5 cellular contexts compared by ENCODE assay signal in genomic region chr16:21635694-21636093, GRCh38. TPM values are rescaled to one million over a fixed set of nuclear protein-coding genes. Genes with fewer than 3 reads are reported as not detected.
"Had no signal": no experiment of that assay in that cellular context is flagged by ENCODE, and none has a peak within 500 bp of the region (broad histone marks: within the 10 kb centered on the region; RNA-seq: fewer than 3 reads in every experiment).

No MANE protein-coding gene starts in this region.

RNA-seq across cellular contexts. Expression of gene IGSF6, which starts 16.7 kb away (rescaled TPM):
- total RNA-seq: K562, M059J, SK-MEL-5 had no signal
- polyA plus RNA-seq: SK-N-SH had no signal

RNA-seq across cellular contexts. Expression of gene OTOA, which starts 28.1 kb away (rescaled TPM):
- total RNA-seq: K562, M059J, SK-MEL-5 had no signal
- polyA plus RNA-seq: IgD-negative memory B cell had no signal
